8 cellular contexts compared by ENCODE assay signal in the genomic region with DNA sequence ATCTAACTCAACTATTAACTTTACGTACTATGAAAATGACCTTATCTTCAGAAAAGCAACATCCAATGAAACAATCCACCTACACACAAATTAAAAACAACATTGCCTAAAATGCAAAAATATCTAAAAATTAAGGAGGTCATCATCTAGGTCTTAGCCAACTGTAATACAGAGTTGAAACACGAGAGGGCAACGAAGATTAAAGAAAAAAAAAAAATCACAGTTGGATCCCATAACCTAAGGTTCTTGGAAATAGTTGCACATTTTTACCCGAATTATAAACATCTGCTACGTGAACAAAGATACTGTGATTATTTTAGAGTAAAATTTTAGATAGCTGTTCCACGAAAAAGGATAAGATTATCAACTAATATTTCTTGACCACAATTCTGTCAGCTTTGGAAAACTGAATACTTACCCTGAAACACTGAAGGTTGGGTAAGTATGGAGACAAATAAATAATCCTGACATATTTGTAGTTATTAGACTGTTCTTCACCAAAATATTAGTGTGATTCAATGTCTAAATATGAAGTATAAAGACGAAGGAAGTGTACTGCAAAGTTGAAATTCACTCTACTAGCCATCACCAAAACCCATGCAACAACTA.
DNase-seq lines count a peak whose midpoint lies in the region; ATAC-seq and TF ChIP-seq lines count a peak whose summit lies in the region.

No MANE protein-coding gene starts in this region.

- no peak for TF ChIP-seq EP300 in SK-N-SH (IDR thresholded peaks at IDR 0.05; ENCODE audit: borderline replicate concordance in 1 of 2, low read depth in 1 of 2, low read length in 1 of 2)
- no peak for TF ChIP-seq EP300 in gastroesophageal sphincter (IDR thresholded peaks at IDR 0.05)

- ATAC-seq in GM21529 (IDR thresholded peaks at IDR 0.05; ENCODE audit: unreplicated experiment) (peak; percentile 63), gastroesophageal sphincter (no peak)

- TF ChIP-seq RAD21 in SK-N-SH (IDR thresholded peaks at IDR 0.05; ENCODE audit: low read length), result peak; percentile 72

- no peak for TF ChIP-seq POLR2A in gastroesophageal sphincter (IDR thresholded peaks at IDR 0.05)

- H4K20me1 ChIP-seq in SK-N-SH (ENCODE audit: insufficient read depth), result peaks cover 6% of the 10 kb centered on the region; the same call in 1 of the 2 replicates

- 0 out of 2 replicates have a peak overlapping the region, but pooled peaks have one; percentile 5 for H2AFZ ChIP-seq in SK-N-SH (ENCODE audit: low read depth)

- no peak overlapping the region for H3K4me2 ChIP-seq in SK-N-SH
- peak overlapping the region; percentile 48 for H3K4me2 ChIP-seq in skeletal muscle satellite cell (ENCODE audit: low read length)

- H3K9me2 ChIP-seq in SK-N-SH, result no peaks in the 10 kb centered on the region

- H3K36me3 ChIP-seq in SK-N-SH (replicated peaks in 1 of 2; ENCODE audit: control insufficient read depth in 1 of 2, insufficient read depth in 2 of 2, low read length in 1 of 2), result peaks cover 0 to 13% of the 10 kb centered on the region in 2 experiments
- H3K36me3 ChIP-seq in gastroesophageal sphincter, result peaks cover 0 to 36% of the 10 kb centered on the region in 2 donors
- no peaks in the 10 kb centered on the region for H3K36me3 ChIP-seq in skeletal muscle satellite cell (ENCODE audit: insufficient read depth, low read length)

- peaks cover 2% of the 10 kb centered on the region for H3F3A ChIP-seq in SK-N-SH (replicated peaks; ENCODE audit: insufficient read depth)

- POLR2A ChIA-PET in SK-N-SH (lab: Yijun Ruan, JAX), result no interaction called here

- CTCF ChIA-PET in SK-N-SH (lab: Yijun Ruan, JAX), result interaction anchor here (0.6 to 1.6 kb wide), 16 partner anchors 9 to 1381 kb away, joined by 3 to 9 read pairs (median 4); no protein-coding TSS in a partner anchor

- DNase-seq in AG09319 (ENCODE audit: extremely low read depth, low read depth), result no peak
- peak; percentile 56 for DNase-seq in SK-N-SH
- no peak for DNase-seq in iPS-NIHi11 (ENCODE audit: low spot score)
- no peak for DNase-seq in mesenteric fat pad (ENCODE audit: low spot score)
- DNase-seq in NCI-H2081 (lab: John Stamatoyannopoulos, UW), result no peak

- H3K27ac ChIP-seq in SK-N-SH (ENCODE audit: low read depth in 2 of 2, low read length in 1 of 2) (no peak overlapping the region), gastroesophageal sphincter (peak overlapping the region in 1 of 4 donors; percentile 29)

- peaks cover 0 to 9% of the 10 kb centered on the region in 2 experiments; a peak in 2 of 4 replicates for H3K4me1 ChIP-seq in SK-N-SH (ENCODE audit: control insufficient read depth in 1 of 2, insufficient read depth in 2 of 2, low read depth in 1 of 2, low read length in 1 of 2)
- H3K4me1 ChIP-seq in gastroesophageal sphincter, result peaks cover 14 to 98% (median 23%) of the 10 kb centered on the region in 3 donors
- H3K4me1 ChIP-seq in skeletal muscle satellite cell (ENCODE audit: control insufficient read depth, insufficient read depth, low read length), result peaks cover 6% of the 10 kb centered on the region

- 15% methylated on average over 7 of the region's 7 CpGs for WGBS in SK-N-SH (ENCODE audit: low lambda C conversion rate)
- WGBS in gastroesophageal sphincter (ENCODE audit: low coverage in 1 of 2), 2 donors, result 6 to 8% methylated on average over 7 of the region's 7 CpGs

- H3K4me3 ChIP-seq in SK-N-SH (ENCODE audit: low read depth in 2 of 2, low read length in 1 of 2) (no peak overlapping the region), gastroesophageal sphincter (no peak overlapping the region), skeletal muscle satellite cell (ENCODE audit: low read length) (no peak overlapping the region)

- H3K27me3 ChIP-seq in SK-N-SH (ENCODE audit: insufficient read depth) (no peaks in the 10 kb centered on the region), gastroesophageal sphincter (no peaks in the 10 kb centered on the region), skeletal muscle satellite cell (ENCODE audit: control insufficient read depth, insufficient read depth, low read length) (no peaks in the 10 kb centered on the region)

- H3K9ac ChIP-seq in SK-N-SH, result no peak overlapping the region
- peak overlapping the region; percentile 9 for H3K9ac ChIP-seq in skeletal muscle satellite cell (ENCODE audit: low read depth, low read length)

- peaks cover 6% of the 10 kb centered on the region; the same call in 1 of the 2 replicates for H3K79me2 ChIP-seq in SK-N-SH (ENCODE audit: insufficient read depth)

- H3K9me3 ChIP-seq in SK-N-SH, result no peaks in the 10 kb centered on the region
- no peaks in the 10 kb centered on the region for H3K9me3 ChIP-seq in gastroesophageal sphincter
- H3K9me3 ChIP-seq in skeletal muscle satellite cell (replicated peaks; ENCODE audit: low read length), result no peaks in the 10 kb centered on the region

- TF ChIP-seq CTCF in AG09319 (IDR thresholded peaks at IDR 0.05; ENCODE audit: low read depth, low read length), result peak; percentile 57
- TF ChIP-seq CTCF in SK-N-SH (IDR thresholded peaks at IDR 0.05), result peak; percentile 76
- peak; percentile 64 to 82 (median 78) for TF ChIP-seq CTCF in gastroesophageal sphincter (IDR thresholded peaks at IDR 0.05)

TF ChIP-seq in SK-N-SH, 30 proteins besides CTCF, POLR2A, EP300 and RAD21:
- TF ChIP-seq SMC3 (IDR thresholded peaks at IDR 0.05; ENCODE audit: low read depth, low read length), result peak; percentile 49
- no peak for TF ChIP-seq NFIC (IDR thresholded peaks at IDR 0.05; ENCODE audit: borderline replicate concordance)
